Comparison of ENCODE assay signal across 7 cellular contexts in the genomic region with DNA sequence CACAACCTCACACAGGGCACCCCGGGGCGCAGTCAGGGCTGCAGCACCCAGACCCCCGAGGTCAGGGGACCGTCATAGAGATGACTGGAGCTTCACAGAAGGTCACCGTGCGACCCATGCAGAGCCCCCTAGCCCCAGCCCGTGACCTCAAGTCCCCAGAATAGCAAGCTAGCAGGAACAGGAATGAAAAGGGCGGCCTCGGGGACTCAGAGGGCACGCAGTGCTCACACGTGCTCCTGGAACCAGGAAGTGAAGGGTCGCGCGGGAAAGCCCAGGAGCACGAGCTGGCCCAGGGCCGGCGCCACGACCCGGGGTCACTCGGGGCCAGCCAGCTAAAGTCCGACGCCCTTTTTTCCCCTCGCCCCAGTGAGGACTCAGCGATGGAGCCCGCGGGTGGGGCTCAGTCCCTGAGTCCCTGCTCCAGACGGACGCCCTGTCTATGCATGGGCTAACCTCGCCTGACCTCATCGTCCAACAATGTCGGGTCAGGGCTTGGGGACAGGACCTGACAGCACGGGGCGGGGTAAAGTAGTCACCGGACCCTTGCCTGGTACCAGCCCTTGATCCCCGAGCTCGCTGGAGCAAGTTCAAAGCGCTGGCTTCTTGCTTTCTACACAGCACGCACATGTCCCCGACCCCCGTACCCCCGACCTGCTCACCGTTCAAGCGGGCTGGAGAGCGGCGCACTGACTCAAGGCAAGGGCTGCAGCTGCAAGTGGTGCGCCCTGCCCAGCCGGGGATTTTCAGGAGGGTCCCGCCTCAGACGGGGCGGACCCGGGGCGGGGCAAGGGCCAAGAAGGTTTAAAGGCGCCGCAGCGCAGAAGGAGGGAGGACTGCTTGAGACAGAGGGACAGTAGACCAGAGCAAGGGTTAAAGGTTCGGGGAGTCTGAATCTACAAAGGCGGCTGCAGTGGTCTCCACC. TPM values are rescaled to one million over a fixed set of nuclear protein-coding genes. Genes with fewer than 3 reads are reported as not detected.
DNase-seq lines count a peak whose midpoint lies in the region; ATAC-seq, FAIRE-seq and TF ChIP-seq lines count a peak whose summit lies in the region.

TAGLN2 (minus strand) TSS at position 717 of the 922 bp plus-strand sequence. CDS start 4,998 bp downstream, outside the sequence.

- FAIRE-seq in GM18507 (lab: Jason Lieb, UNC) (peak; percentile 91), kidney (lab: Jason Lieb, UNC) (no peak)

- peak; percentile 1 for TF ChIP-seq CTCF in kidney (IDR thresholded peaks at IDR 0.05; ENCODE audit: borderline replicate concordance, extremely low read depth, insufficient read depth)

- H3K4me3 ChIP-seq in kidney (ENCODE audit: low read length in 2 of 2) = peak within 1 kb of the TSS; percentile 93 to 97

- H3K9ac ChIP-seq in kidney (ENCODE audit: low read length in 2 of 2) = peak within 1 kb of the TSS; percentile 91 to 99

- DNase-seq in GM18507 (ENCODE audit: extremely low spot score, insufficient read length, low read depth) = peak; percentile 89
- DNase-seq in NCI-H2107 treated with DMSO at 0.1 percent for 48 hours (lab: John Stamatoyannopoulos, UW; ENCODE audit: unreplicated experiment) = peak; percentile 46
- peak; percentile 79 for DNase-seq in activated CD4-positive, CD25-positive, alpha-beta regulatory T cell treated with anti-CD3 and anti-CD28 coated beads, Interleukin-2, amount 50 U/mL, for 16 hours (ENCODE audit: low read depth, low spot score)
- DNase-seq in central memory CD4-positive, alpha-beta T cell = peak; percentile 89
- peak; percentile 97 for DNase-seq in kidney
- DNase-seq in stimulated activated CD4-positive, alpha-beta T cell treated with anti-CD3 and anti-CD28 coated beads, Interleukin-15, amount 100 ng/mL, for 24 hours = peak; percentile 95

- H3K27ac ChIP-seq in kidney (ENCODE audit: low read depth in 2 of 2, low read length in 2 of 2) = peak within 1 kb of the TSS; percentile 95 to 98

- H3K9me3 ChIP-seq in kidney (ENCODE audit: control insufficient read depth in 1 of 2, low read length in 2 of 2) = no peaks in the 10 kb centered on the region

- H3K4me1 ChIP-seq in kidney (ENCODE audit: control insufficient read depth in 1 of 2, insufficient read depth in 1 of 2, low read depth in 1 of 2, low read length in 2 of 2) = peaks cover 9 to 25% of the 10 kb centered on the region in 2 donors

- intact Hi-C loops in kidney (cut with DNase I) = no loop called here

- peaks cover under 1 to 4% of the 10 kb centered on the region in 2 donors for H3K36me3 ChIP-seq in kidney (ENCODE audit: control insufficient read depth in 1 of 2, insufficient read depth in 2 of 2, low read length in 2 of 2)

- peak; percentile 60 for ATAC-seq in HG02870 (IDR thresholded peaks at IDR 0.05; ENCODE audit: unreplicated experiment)

RNA-seq across cellular contexts. Expression of gene TAGLN2, which starts in this region (rescaled TPM):
- 358 TPM for total RNA-seq in kidney
- polyA plus RNA-seq in kidney (ENCODE audit: insufficient read depth, low read depth, low replicate concordance) = 223 TPM

Comparison
In these comparisons a context has a peak if more than half of its experiments do, and no peak if none do; other contexts are left out.
1. Peak in every context shown above with its lines: DNase-seq, ATAC-seq, H3K4me3 ChIP-seq and H3K27ac ChIP-seq.
2. DNase-seq: peak in every context shown above with its lines; median percentile 97 in kidney; 95 in stimulated activated CD4-positive, alpha-beta T cell treated with anti-CD3 and anti-CD28 coated beads, Interleukin-15, amount 100 ng/mL, for 24 hours; 89 in GM18507; 89 in central memory CD4-positive, alpha-beta T cell; 79 in activated CD4-positive, CD25-positive, alpha-beta regulatory T cell treated with anti-CD3 and anti-CD28 coated beads, Interleukin-2, amount 50 U/mL, for 16 hours; 46 in NCI-H2107 treated with DMSO at 0.1 percent for 48 hours.